Comparison of ENCODE assay signal across 15 cellular contexts in genomic region chr2:133776936-133777587, GRCh38.
DNase-seq lines count a peak whose midpoint lies in the region; ATAC-seq and TF ChIP-seq lines count a peak whose summit lies in the region.
"Had no signal": no experiment of that assay in that cellular context is flagged by ENCODE, and none has a peak within 500 bp of the region (broad histone marks: within the 10 kb centered on the region; RNA-seq: fewer than 3 reads in every experiment).

No MANE protein-coding gene starts in this region.

- H3K27me3 Mint-ChIP-seq in HFFc6 (ENCODE audit: insufficient read depth), result no peaks in the 10 kb centered on the region; the same call in 1 of the 2 replicates

- H3K9ac ChIP-seq in SK-N-MC (ENCODE audit: insufficient read length), result peak overlapping the region; percentile 2
- H3K9ac ChIP-seq: BLaER1 had no signal

- no peak for DNase-seq in HFFc6
- no peak for DNase-seq in SK-N-MC (ENCODE audit: low read depth, low spot score)
- DNase-seq in right lobe of liver, result peak; percentile 28 to 83 (median 74)
- no peak for DNase-seq in anterior cingulate cortex (lab: John Stamatoyannopoulos, UW)
- DNase-seq: 8988T; CD4-positive, alpha-beta memory T cell; DMS153; DMS79; GDM1; H9 had no signal

- no peaks in the 10 kb centered on the region for H3K9me3 Mint-ChIP-seq in HFFc6
- H3K9me3 Mint-ChIP-seq: CD14-positive monocyte; CD4-positive, alpha-beta memory T cell; H9 had no signal

- peaks cover 0 to 19% (median 6%) of the 10 kb centered on the region in 4 donors for H3K4me1 ChIP-seq in right lobe of liver
- H3K4me1 ChIP-seq: BLaER1 had no signal

- TF ChIP-seq CTCF in HFFc6 (IDR thresholded peaks at IDR 0.05) (no peak), right lobe of liver (IDR thresholded peaks at IDR 0.05) (no peak)

- H3K36me3 Mint-ChIP-seq in HFFc6 (ENCODE audit: low read depth), result no peaks in the 10 kb centered on the region; the same call in 1 of the 2 replicates
- H3K36me3 Mint-ChIP-seq: CD14-positive monocyte; CD4-positive, alpha-beta memory T cell had no signal

- ATAC-seq in right lobe of liver, result peak; percentile 86 to 92 (median 90)
- ATAC-seq in HG02759 (IDR thresholded peaks at IDR 0.05; ENCODE audit: unreplicated experiment), result no peak
- ATAC-seq in activated CD4-positive, CD25-positive, alpha-beta regulatory T cell treated with anti-CD3 and anti-CD28 coated beads, Interleukin-2, amount 50 U/mL, for 24 hours, result no peak
- ATAC-seq in HG03175 (IDR thresholded peaks at IDR 0.05; ENCODE audit: unreplicated experiment), result no peak

- H3K4me1 Mint-ChIP-seq in HFFc6 (ENCODE audit: low read depth), result peaks cover 15% of the 10 kb centered on the region
- H3K4me1 Mint-ChIP-seq: CD14-positive monocyte; CD4-positive, alpha-beta memory T cell; H9 had no signal

- H3K27ac Mint-ChIP-seq in HFFc6, result peak overlapping the region; percentile 22
- H3K27ac Mint-ChIP-seq: CD14-positive monocyte; CD4-positive, alpha-beta memory T cell; H9 had no signal

- WGBS in right lobe of liver (ENCODE audit: insufficient coverage, low coverage, low lambda C conversion rate, missing lambda C conversion rate), result 59% methylated on average over 3 of the region's 8 CpGs

- no peak overlapping the region for H3K4me3 Mint-ChIP-seq in HFFc6
- H3K4me3 Mint-ChIP-seq: CD14-positive monocyte; CD4-positive, alpha-beta memory T cell; H9 had no signal

- H3K27ac ChIP-seq in SK-N-MC (peak overlapping the region; percentile 39; the same call in 1 of the 2 replicates), right lobe of liver (peak overlapping the region; percentile 21 to 73 (median 72))
- H3K27ac ChIP-seq: BLaER1 had no signal

- no peaks in the 10 kb centered on the region for H3K27me3 ChIP-seq in right lobe of liver
- H3K27me3 ChIP-seq: BLaER1 had no signal

- intact Hi-C loops in right lobe of liver (cut with DNase I), result loop anchor here in 1 of 2 donors (10.0 kb wide), 1 partner anchor 202 kb away; no protein-coding TSS in a partner anchor

- H3K9me3 ChIP-seq in SK-N-MC (ENCODE audit: low read depth, low read length), result no peaks in the 10 kb centered on the region
- H3K9me3 ChIP-seq in right lobe of liver, result no peaks in the 10 kb centered on the region
- H3K9me3 ChIP-seq: BLaER1 had no signal

- H3K4me3 ChIP-seq in SK-N-MC, result no peak overlapping the region
- no peak overlapping the region for H3K4me3 ChIP-seq in right lobe of liver
- H3K4me3 ChIP-seq: BLaER1 had no signal

- TF ChIP-seq POLR2A in right lobe of liver (IDR thresholded peaks at IDR 0.05), result no peak

- H3K36me3 ChIP-seq in SK-N-MC (ENCODE audit: insufficient read depth, low read length), result no peaks in the 10 kb centered on the region
- no peaks in the 10 kb centered on the region for H3K36me3 ChIP-seq in right lobe of liver
- H3K36me3 ChIP-seq: BLaER1 had no signal

Comparison
In these comparisons a context has a peak if more than half of its experiments do, and no peak if none do; other contexts are left out.
1. DNase-seq: peak in right lobe of liver (3 of 3); none in HFFc6 (single experiment), SK-N-MC (single experiment) and anterior cingulate cortex (0 of 58).
2. ATAC-seq: peak in right lobe of liver (4 of 4); none in HG02759 (single experiment), activated CD4-positive, CD25-positive, alpha-beta regulatory T cell treated with anti-CD3 and anti-CD28 coated beads, Interleukin-2, amount 50 U/mL, for 24 hours (0 of 2) and HG03175 (single experiment).